ENCODE assay signal across 8 cellular contexts in genomic region chr5:40689442-40689841, GRCh38. TPM values are rescaled to one million over a fixed set of nuclear protein-coding genes. Genes with fewer than 3 reads are reported as not detected.
DNase-seq lines count a peak whose midpoint lies in the region; ATAC-seq and TF ChIP-seq lines count a peak whose summit lies in the region.

No MANE protein-coding gene starts in this region.

- in situ Hi-C loops in SK-MEL-5 (cut with HindIII; ENCODE audit: low pct_unique_long_range_greater_than_20kb, low sequenced_read_pairs), result loop anchor here (25.0 kb wide), 1 partner anchor 1102 kb away; no protein-coding TSS in a partner anchor

- peak; percentile 59 for ATAC-seq in HG02981 (IDR thresholded peaks at IDR 0.05; ENCODE audit: unreplicated experiment)
- peak; percentile 55 for ATAC-seq in sciatic nerve

- intact Hi-C loops in sciatic nerve (cut with DNase I), result loop anchor here (5.0 to 10.0 kb wide), 2 partner anchors 975 to 1092 kb away; no protein-coding TSS in a partner anchor

- peak; percentile 57 for DNase-seq in NK-92 treated with Interleukin-12 subunit alpha and Interleukin-12 subunit beta, amount 100 ng/mL, for 24 hours (lab: John Stamatoyannopoulos, UW)
- DNase-seq in NK-92 (lab: John Stamatoyannopoulos, UW; ENCODE audit: unreplicated experiment) (no peak), SK-MEL-5 (ENCODE audit: low read depth, low spot score) (peak; percentile 35), erythroblast (lab: John Stamatoyannopoulos, UW) (peak; percentile 3 to 36), sciatic nerve (ENCODE audit: low spot score) (no peak), NCI-H2171 (lab: John Stamatoyannopoulos, UW) (no peak), inferior parietal cortex (ENCODE audit: extremely low spot score) (no peak)

- no peak for TF ChIP-seq POLR2A in erythroblast (IDR thresholded peaks at IDR 0.05; ENCODE audit: low read length)

RNA-seq across cellular contexts. Expression of gene PTGER4, which starts 9.7 kb away (rescaled TPM):
- total RNA-seq in SK-MEL-5 (2014; rRNA removed; shearing (Covaris generic)), result 0.95 and 1.0 TPM in 2 replicates
- 0.20 and 0.55 TPM in 2 replicates for polyA plus RNA-seq in SK-MEL-5 (2015; cell fraction: cytosol; rRNA removed)
- polyA plus RNA-seq in SK-MEL-5 (2015; cell fraction: nucleus; rRNA removed), result 0.15 and 0.28 TPM in 2 replicates
- 17.1 TPM for total RNA-seq in sciatic nerve

Comparison
In these comparisons a context has a peak if more than half of its experiments do, and no peak if none do; other contexts are left out.
1. DNase-seq: peak in NK-92 treated with Interleukin-12 subunit alpha and Interleukin-12 subunit beta, amount 100 ng/mL, for 24 hours (single experiment), SK-MEL-5 (single experiment) and erythroblast (2 of 2); none in NK-92 (single experiment), sciatic nerve (single experiment), NCI-H2171 (single experiment) and inferior parietal cortex (single experiment).